ENCODE assay signal across 1 cellular context in the genomic region with DNA sequence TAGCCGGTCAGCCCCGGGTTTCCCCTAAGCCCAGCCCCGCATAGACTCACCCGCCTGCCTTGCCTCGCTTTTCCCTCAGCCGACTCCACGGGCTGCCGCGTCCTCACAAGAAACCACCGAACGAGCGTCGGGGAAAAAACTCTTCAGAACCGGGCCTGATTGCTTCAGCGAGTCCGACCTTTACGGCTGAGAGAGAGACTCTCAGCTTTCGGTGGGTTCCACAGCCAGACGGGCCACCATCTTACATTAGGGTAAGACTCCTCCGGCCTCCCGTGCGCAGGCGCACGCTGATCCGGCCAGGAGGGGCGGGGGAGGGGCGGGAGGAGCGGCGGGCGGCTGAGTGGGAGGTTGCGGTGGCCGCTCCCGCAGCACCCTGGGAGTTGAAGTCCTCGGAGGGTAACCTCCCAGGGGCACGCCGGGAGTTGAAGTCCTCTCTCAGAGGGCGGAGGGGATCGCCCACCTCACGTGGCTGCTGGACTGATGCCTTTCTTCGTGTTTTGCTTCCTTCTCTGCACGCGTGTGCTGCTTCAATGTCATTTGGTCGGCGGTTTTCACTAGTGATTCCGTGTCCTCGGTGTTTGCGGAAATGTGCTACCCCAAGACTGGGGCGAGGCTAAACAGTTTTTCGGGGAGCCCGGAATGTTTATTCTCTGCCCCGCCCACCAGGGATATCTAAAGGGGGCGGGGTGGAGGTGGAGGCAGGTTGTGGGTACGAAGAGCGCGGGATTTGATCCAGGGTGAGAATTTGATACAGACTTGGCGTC.
TF ChIP-seq lines count a peak whose summit lies in the region.

Gene CNOT4 (minus strand): TSS at position 264 of the 764 bp plus-strand sequence. CDS start 71,771 bp downstream, outside the sequence.

TF ChIP-seq in K562, 482 proteins besides CTCF, POLR2A, EP300 and RAD21 (continued from another document and continues in another):
- TF ChIP-seq, protein P1, sequence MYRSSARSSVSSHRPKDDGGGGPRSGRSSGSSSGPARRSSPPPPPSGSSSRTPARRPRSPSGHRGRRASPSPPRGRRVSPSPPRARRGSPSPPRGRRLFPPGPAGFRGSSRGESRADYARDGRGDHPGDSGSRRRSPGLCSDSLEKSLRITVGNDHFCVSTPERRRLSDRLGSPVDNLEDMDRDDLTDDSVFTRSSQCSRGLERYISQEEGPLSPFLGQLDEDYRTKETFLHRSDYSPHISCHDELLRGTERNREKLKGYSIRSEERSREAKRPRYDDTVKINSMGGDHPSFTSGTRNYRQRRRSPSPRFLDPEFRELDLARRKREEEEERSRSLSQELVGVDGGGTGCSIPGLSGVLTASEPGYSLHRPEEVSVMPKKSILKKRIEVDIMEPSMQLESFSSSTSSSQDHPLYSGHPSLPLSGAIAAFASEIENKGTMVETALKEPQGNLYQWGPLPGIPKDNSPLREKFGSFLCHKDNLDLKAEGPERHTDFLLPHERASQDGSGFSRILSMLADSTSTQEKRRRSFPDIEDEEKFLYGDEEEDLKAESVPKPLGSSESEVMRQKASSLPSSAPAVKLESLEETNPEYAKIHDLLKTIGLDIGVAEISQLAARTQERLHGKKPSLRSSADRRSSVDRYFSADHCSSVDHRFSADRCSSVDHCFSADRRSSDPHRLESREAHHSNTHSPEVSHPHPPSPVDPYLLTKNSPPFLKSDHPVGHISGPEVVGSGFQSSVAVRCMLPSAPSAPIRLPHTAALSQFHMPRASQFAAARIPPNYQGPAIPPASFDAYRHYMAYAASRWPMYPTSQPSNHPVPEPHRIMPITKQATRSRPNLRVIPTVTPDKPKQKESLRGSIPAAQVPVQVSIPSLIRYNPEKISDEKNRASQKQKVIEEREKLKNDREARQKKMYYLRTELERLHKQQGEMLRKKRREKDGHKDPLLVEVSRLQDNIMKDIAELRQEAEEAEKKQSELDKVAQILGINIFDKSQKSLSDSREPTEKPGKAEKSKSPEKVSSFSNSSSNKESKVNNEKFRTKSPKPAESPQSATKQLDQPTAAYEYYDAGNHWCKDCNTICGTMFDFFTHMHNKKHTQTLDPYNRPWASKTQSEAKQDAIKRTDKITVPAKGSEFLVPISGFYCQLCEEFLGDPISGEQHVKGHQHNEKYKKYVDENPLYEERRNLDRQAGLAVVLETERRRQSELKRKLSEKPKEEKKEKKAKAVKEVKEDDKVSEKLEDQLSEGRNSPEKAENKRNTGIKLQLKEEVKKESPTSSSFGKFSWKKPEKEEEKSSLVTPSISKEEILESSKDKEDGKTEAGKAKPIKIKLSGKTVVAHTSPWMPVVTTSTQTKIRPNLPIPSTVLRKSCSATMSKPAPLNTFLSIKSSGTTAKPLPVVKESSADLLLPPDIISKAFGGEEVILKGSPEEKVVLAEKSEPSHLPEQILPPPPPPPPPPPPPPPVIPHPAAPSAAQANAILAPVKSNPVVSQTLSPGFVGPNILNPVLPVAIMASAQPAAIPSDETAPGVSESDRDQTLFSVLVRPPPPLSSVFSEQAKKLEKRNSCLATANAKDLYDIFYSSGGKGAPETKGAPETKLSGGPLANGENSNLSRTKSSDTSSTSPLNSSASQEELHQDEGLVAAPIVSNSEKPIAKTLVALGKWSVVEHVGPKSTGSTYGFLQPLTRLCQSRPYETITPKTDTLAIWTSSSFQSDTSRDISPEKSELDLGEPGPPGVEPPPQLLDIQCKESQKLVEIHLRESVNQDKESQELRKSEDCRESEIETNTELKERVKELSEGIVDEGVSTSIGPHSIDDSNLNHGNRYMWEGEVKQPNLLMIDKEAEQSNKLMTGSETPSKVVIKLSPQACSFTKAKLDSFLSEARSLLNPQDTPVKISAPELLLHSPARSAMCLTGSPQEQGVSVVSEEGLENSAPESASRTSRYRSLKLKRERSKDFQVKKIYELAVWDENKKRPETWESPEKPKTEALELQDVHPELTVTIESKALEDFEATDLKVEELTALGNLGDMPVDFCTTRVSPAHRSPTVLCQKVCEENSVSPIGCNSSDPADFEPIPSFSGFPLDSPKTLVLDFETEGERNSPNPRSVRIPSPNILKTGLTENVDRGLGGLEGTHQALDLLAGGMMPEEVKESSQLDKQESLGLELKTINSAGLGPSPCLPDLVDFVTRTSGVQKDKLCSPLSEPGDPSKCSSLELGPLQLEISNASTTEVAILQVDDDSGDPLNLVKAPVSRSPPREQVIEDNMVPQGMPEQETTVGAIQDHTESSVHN (IDR thresholded peaks at IDR 0.05; ENCODE audit: borderline replicate concordance in 1 of 2, low read depth in 1 of 2), result no peak
- TF ChIP-seq ZNF76 (CRISPR knock-in tag; IDR thresholded peaks at IDR 0.05; ENCODE audit: borderline replicate concordance), result no peak
- no peak for TF ChIP-seq HMG20B (CRISPR knock-in tag; IDR thresholded peaks at IDR 0.05)
- no peak; the same call in 1 of the 2 replicates for TF ChIP-seq DMBX1 (CRISPR knock-in tag; IDR thresholded peaks at IDR 0.05; ENCODE audit: borderline replicate concordance)
- TF ChIP-seq, protein P2, sequence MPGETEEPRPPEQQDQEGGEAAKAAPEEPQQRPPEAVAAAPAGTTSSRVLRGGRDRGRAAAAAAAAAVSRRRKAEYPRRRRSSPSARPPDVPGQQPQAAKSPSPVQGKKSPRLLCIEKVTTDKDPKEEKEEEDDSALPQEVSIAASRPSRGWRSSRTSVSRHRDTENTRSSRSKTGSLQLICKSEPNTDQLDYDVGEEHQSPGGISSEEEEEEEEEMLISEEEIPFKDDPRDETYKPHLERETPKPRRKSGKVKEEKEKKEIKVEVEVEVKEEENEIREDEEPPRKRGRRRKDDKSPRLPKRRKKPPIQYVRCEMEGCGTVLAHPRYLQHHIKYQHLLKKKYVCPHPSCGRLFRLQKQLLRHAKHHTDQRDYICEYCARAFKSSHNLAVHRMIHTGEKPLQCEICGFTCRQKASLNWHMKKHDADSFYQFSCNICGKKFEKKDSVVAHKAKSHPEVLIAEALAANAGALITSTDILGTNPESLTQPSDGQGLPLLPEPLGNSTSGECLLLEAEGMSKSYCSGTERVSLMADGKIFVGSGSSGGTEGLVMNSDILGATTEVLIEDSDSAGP (CRISPR knock-in tag; IDR thresholded peaks at IDR 0.05), result peak; percentile 48; the same call in 1 of the 2 replicates
- TF ChIP-seq MEF2D (tag; conservative IDR thresholded peaks at IDR 0.05; ENCODE audit: low read depth), result no peak
- no peak for TF ChIP-seq IFI16 (CRISPR knock-in tag; IDR thresholded peaks at IDR 0.05)
- TF ChIP-seq SRSF9 (IDR thresholded peaks at IDR 0.05; ENCODE audit: borderline replicate concordance, low read depth, low read length), result no peak
- no peak for TF ChIP-seq NFXL1 (CRISPR knock-in tag; IDR thresholded peaks at IDR 0.05)
- TF ChIP-seq IRF2 (CRISPR knock-in tag; IDR thresholded peaks at IDR 0.05), result no peak
- TF ChIP-seq NFE2 (IDR thresholded peaks at IDR 0.05; ENCODE audit: low read depth), result no peak
- no peak for TF ChIP-seq NCOA2 (IDR thresholded peaks at IDR 0.05; ENCODE audit: partially characterized antibody in 2 of 2)
- TF ChIP-seq, protein P3, sequence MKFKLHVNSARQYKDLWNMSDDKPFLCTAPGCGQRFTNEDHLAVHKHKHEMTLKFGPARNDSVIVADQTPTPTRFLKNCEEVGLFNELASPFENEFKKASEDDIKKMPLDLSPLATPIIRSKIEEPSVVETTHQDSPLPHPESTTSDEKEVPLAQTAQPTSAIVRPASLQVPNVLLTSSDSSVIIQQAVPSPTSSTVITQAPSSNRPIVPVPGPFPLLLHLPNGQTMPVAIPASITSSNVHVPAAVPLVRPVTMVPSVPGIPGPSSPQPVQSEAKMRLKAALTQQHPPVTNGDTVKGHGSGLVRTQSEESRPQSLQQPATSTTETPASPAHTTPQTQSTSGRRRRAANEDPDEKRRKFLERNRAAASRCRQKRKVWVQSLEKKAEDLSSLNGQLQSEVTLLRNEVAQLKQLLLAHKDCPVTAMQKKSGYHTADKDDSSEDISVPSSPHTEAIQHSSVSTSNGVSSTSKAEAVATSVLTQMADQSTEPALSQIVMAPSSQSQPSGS (CRISPR knock-in tag; IDR thresholded peaks at IDR 0.05), result no peak
- peak; percentile 77 for TF ChIP-seq RBM39 (optimal IDR thresholded peaks at IDR 0.05; ENCODE audit: low read depth, low read length)
- no peak; the same call in 1 of the 2 replicates for TF ChIP-seq HDAC6 (IDR thresholded peaks at IDR 0.05; ENCODE audit: low read depth, low read length)
- TF ChIP-seq, protein P4, sequence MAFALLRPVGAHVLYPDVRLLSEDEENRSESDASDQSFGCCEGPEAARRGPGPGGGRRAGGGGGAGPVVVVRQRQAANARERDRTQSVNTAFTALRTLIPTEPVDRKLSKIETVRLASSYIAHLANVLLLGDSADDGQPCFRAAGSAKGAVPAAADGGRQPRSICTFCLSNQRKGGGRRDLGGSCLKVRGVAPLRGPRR (CRISPR knock-in tag; IDR thresholded peaks at IDR 0.05), result 0 out of 2 replicates have a peak, but pooled peaks have one; percentile 31
- peak; percentile 78 for TF ChIP-seq GMEB1 (CRISPR knock-in tag; IDR thresholded peaks at IDR 0.05)
- peak; percentile 100 for TF ChIP-seq CHD1 (IDR thresholded peaks at IDR 0.05; ENCODE audit: low read length)
- peak; percentile 24; the same call in 1 of the 2 replicates for TF ChIP-seq FOXM1 (IDR thresholded peaks at IDR 0.05; ENCODE audit: low read depth)
- peak; percentile 88 for TF ChIP-seq FOXM1 (CRISPR knock-in tag; IDR thresholded peaks at IDR 0.05; ENCODE audit: low read depth)
- no peak; the same call in 1 of the 2 replicates for TF ChIP-seq ZNF644 (tag; IDR thresholded peaks at IDR 0.05; ENCODE audit: low read depth)
- TF ChIP-seq KAT8 (IDR thresholded peaks at IDR 0.05; ENCODE audit: low read depth), result peak; percentile 73; the same call in 1 of the 2 replicates
- no peak for TF ChIP-seq THRA (IDR thresholded peaks at IDR 0.05)
- peak; percentile 90 for TF ChIP-seq TFAP4 (CRISPR knock-in tag; IDR thresholded peaks at IDR 0.05; ENCODE audit: borderline replicate concordance)
- no peak; the same call in 1 of the 2 replicates for TF ChIP-seq ZBTB17 (CRISPR knock-in tag; IDR thresholded peaks at IDR 0.05)
- TF ChIP-seq HNRNPK (IDR thresholded peaks at IDR 0.05; ENCODE audit: low read depth, low read length, poor library complexity, severe bottlenecking), result no peak
- peak in 1 of 2 experiments; percentile 59; a peak in 1 of 4 replicates for TF ChIP-seq CSDE1 (IDR thresholded peaks at IDR 0.05)
- TF ChIP-seq TAL1 (IDR thresholded peaks at IDR 0.05), result 0 out of 2 replicates have a peak, but pooled peaks have one; percentile 3
- TF ChIP-seq SREBF1 (IDR thresholded peaks at IDR 0.05; ENCODE audit: borderline replicate concordance, low read depth, low read length), result no peak
- no peak for TF ChIP-seq WHSC1 (IDR thresholded peaks at IDR 0.05; ENCODE audit: low read length)
- no peak for TF ChIP-seq ZNF57 (CRISPR knock-in tag; IDR thresholded peaks at IDR 0.05)
- TF ChIP-seq HEY1 (CRISPR knock-in tag; IDR thresholded peaks at IDR 0.05; ENCODE audit: borderline replicate concordance), result peak; percentile 11; the same call in 1 of the 2 replicates
- TF ChIP-seq ZNF79 (CRISPR knock-in tag; IDR thresholded peaks at IDR 0.05; ENCODE audit: low read depth), result no peak
- peak; percentile 16; the same call in 1 of the 2 replicates for TF ChIP-seq FOSL1 (tag; conservative IDR thresholded peaks at IDR 0.05)
- TF ChIP-seq E2F5 (CRISPR knock-in tag; IDR thresholded peaks at IDR 0.05), result peak; percentile 87; the same call in 1 of the 2 replicates
- TF ChIP-seq KDM1A (IDR thresholded peaks at IDR 0.05), result no peak
- TF ChIP-seq FOXJ3 (CRISPR knock-in tag; IDR thresholded peaks at IDR 0.05), result no peak
- TF ChIP-seq ZNF224 (CRISPR knock-in tag; IDR thresholded peaks at IDR 0.05), result no peak
- TF ChIP-seq LEF1 (IDR thresholded peaks at IDR 0.05), result peak; percentile 26; the same call in 1 of the 2 replicates
- no peak; the same call in none of the 2 replicates for TF ChIP-seq ZKSCAN1 (IDR thresholded peaks at IDR 0.05; ENCODE audit: low read depth, low read length)
- TF ChIP-seq, protein P5, sequence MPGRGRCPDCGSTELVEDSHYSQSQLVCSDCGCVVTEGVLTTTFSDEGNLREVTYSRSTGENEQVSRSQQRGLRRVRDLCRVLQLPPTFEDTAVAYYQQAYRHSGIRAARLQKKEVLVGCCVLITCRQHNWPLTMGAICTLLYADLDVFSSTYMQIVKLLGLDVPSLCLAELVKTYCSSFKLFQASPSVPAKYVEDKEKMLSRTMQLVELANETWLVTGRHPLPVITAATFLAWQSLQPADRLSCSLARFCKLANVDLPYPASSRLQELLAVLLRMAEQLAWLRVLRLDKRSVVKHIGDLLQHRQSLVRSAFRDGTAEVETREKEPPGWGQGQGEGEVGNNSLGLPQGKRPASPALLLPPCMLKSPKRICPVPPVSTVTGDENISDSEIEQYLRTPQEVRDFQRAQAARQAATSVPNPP (IDR thresholded peaks at IDR 0.05; ENCODE audit: borderline replicate concordance, insufficient read depth, insufficient read length), result no peak
- 0 out of 2 replicates have a peak, but pooled peaks have one; percentile 56 for TF ChIP-seq ZSCAN32 (CRISPR knock-in tag; IDR thresholded peaks at IDR 0.05)
- peak; percentile 92 for TF ChIP-seq XRCC5 (IDR thresholded peaks at IDR 0.05; ENCODE audit: low read depth, low read length)
